12 cellular contexts compared by ENCODE assay signal in the genomic region with DNA sequence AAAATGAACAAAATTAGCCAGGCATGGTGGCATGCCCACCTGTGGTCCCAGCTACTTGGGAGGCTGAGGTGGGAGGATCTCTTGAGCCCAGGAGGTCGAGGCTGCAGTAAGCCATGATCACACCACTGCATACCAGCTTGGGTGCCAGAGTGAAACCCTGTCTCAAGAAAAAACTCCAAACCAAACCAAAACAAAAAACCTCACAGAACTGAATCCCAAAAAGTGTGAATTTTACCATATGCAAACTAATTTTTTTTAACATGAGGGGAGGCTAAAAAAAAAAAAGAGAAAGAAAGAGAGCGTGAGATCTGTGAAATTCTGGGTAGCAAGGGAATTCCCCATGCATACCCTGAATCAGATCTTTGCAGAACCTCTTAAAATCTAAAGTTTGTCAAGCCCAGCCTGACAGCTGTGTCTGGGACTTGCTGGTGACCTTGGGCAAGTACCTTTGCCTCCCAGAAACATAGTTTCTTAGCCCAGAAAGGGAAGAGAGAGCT. TPM values are rescaled to one million over a fixed set of nuclear protein-coding genes. Genes with fewer than 3 reads are reported as not detected.
A peak's percentile ranks its signal among the peaks of the same experiment; 100 is the strongest.
DNase-seq lines count a peak whose midpoint lies in the region; ATAC-seq and TF ChIP-seq lines count a peak whose summit lies in the region.
"Had no signal": no experiment of that assay in that cellular context is flagged by ENCODE, and none has a peak within 500 bp of the region (broad histone marks: within the 10 kb centered on the region; RNA-seq: fewer than 3 reads in every experiment).

No MANE protein-coding gene starts in this region.

- DNase-seq in GM13977 (ENCODE audit: low spot score) (peak; percentile 84), CD14-positive monocyte (ENCODE audit: low spot score) (no peak), psoas muscle (no peak), ascending aorta (ENCODE audit: low spot score in 2 of 2) (no peak), NCI-H345 (lab: John Stamatoyannopoulos, UW) (no peak)
- DNase-seq: activated CD4-positive, alpha-beta T cell treated with anti-CD3 and anti-CD28 coated beads for 1 hour; NCI-H2081 treated with DMSO at 0.1 percent for 48 hours had no signal

- in situ Hi-C loops in GM13977 (cut with MboI; ENCODE audit: low pct_unique_long_range_greater_than_20kb, low sequenced_read_pairs, unreplicated experiment), result loop anchor here (25.0 kb wide), 1 partner anchor 392 kb away; a partner anchor contains a TSS

- H3K27ac ChIP-seq in psoas muscle (no peak overlapping the region), ascending aorta (no peak overlapping the region)

- no peaks in the 10 kb centered on the region for H3K9me3 ChIP-seq in psoas muscle
- H3K9me3 ChIP-seq in ascending aorta, result peaks cover 0 to 4% of the 10 kb centered on the region in 2 donors

- ATAC-seq in GM18909 (IDR thresholded peaks at IDR 0.05; ENCODE audit: poor library complexity, unreplicated experiment) (peak; percentile 65), HG02610 (IDR thresholded peaks at IDR 0.05; ENCODE audit: unreplicated experiment) (peak; percentile 91), HG03571 (IDR thresholded peaks at IDR 0.05; ENCODE audit: unreplicated experiment) (peak; percentile 69), psoas muscle (no peak)

- H3K4me1 Mint-ChIP-seq in CD14-positive monocyte, result peaks cover 2% of the 10 kb centered on the region
- H3K4me1 Mint-ChIP-seq: nephron had no signal

- no peak overlapping the region for H3K4me3 Mint-ChIP-seq in CD14-positive monocyte
- H3K4me3 Mint-ChIP-seq: brain, nephron had no signal

- peaks cover 0 to 3% (median 0%) of the 10 kb centered on the region in 3 donors for H3K27me3 Mint-ChIP-seq in CD14-positive monocyte (ENCODE audit: low read depth in 3 of 3)

- H3K9me3 Mint-ChIP-seq in CD14-positive monocyte, result peaks cover 0 to 21% (median 3%) of the 10 kb centered on the region in 7 donors
- H3K9me3 Mint-ChIP-seq: nephron had no signal

- H3K4me1 ChIP-seq in psoas muscle (no peaks in the 10 kb centered on the region), ascending aorta (no peaks in the 10 kb centered on the region)

- H3K4me3 ChIP-seq in psoas muscle (no peak overlapping the region), ascending aorta (no peak overlapping the region)

- intact Hi-C loops in CD14-positive monocyte (cut with micrococcal nuclease) (no loop called here), psoas muscle (cut with DNase I) (no loop called here), ascending aorta (cut with DNase I) (no loop called here)

- H3K27ac Mint-ChIP-seq in CD14-positive monocyte, result no peak overlapping the region
- H3K27ac Mint-ChIP-seq: brain, nephron had no signal

- H3K27me3 ChIP-seq in psoas muscle (ENCODE audit: insufficient read depth in 3 of 3, low read length in 2 of 3), result no peaks in the 10 kb centered on the region
- H3K27me3 ChIP-seq in ascending aorta, result no peaks in the 10 kb centered on the region

- WGBS in psoas muscle, 3 donors, result 64 to 71% (median 69%) methylated on average over 2 of the region's 2 CpGs

- no peak for TF ChIP-seq CTCF in GM13977 (IDR thresholded peaks at IDR 0.05; ENCODE audit: extremely low read depth, insufficient read depth, missing control alignments)
- no peak for TF ChIP-seq CTCF in CD14-positive monocyte (IDR thresholded peaks at IDR 0.05)
- no peak for TF ChIP-seq CTCF in psoas muscle (IDR thresholded peaks at IDR 0.05)
- TF ChIP-seq CTCF in ascending aorta (IDR thresholded peaks at IDR 0.05), result no peak

- no peaks in the 10 kb centered on the region for H3K36me3 Mint-ChIP-seq in CD14-positive monocyte
- H3K36me3 Mint-ChIP-seq: brain had no signal

- H3K36me3 ChIP-seq in psoas muscle (ENCODE audit: insufficient read depth in 1 of 2, low read depth in 1 of 2) (no peaks in the 10 kb centered on the region), ascending aorta (no peaks in the 10 kb centered on the region)

RNA-seq across cellular contexts. Expression of a gene that starts 17.1 kb away (rescaled TPM):
- under 1 TPM in 1 of 2 donors, not detected in 1; 0.13 TPM for polyA plus RNA-seq in CD14-positive monocyte
- under 1 TPM in 2 of 4 donors, not detected in 2; 0.24 to 0.63 TPM for total RNA-seq in psoas muscle
- under 1 TPM; 0.04 to 0.09 (median 0.06) TPM for polyA plus RNA-seq in psoas muscle
- total RNA-seq in ascending aorta, result not detected

Comparison
In these comparisons a context has a peak if more than half of its experiments do, and no peak if none do; other contexts are left out.
1. ATAC-seq: peak in GM18909 (single experiment), HG02610 (single experiment) and HG03571 (single experiment); none in psoas muscle (0 of 4).